Comparison of ENCODE assay signal across 12 cellular contexts in the genomic region with DNA sequence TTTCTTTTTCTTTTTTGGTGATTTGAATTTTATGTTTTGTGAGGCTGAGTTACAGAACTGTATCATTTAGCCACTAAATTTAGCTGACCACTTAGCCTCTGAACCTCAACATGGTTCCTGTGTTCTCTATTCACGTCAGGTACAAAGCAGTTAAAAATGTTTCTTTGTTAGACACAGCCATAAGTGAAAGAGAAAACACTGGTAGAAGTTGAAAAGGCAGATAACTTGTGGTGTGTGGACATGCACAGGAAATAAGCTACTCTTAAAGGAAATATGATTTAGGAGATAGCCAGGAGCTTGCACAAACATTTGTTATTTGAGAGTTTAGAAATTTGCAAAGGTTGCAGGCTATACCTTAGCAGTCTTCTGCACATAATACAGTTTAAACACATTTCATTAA.
DNase-seq lines count a peak whose midpoint lies in the region; ATAC-seq and TF ChIP-seq lines count a peak whose summit lies in the region.
"Had no signal": no experiment of that assay in that cellular context is flagged by ENCODE, and none has a peak within 500 bp of the region (broad histone marks: within the 10 kb centered on the region; RNA-seq: fewer than 3 reads in every experiment).

No MANE protein-coding gene starts in this region.

- no peaks in the 10 kb centered on the region for H3K27me3 Mint-ChIP-seq in activated naive CD8-positive, alpha-beta T cell treated with anti-CD3 and anti-CD28 coated beads, Interleukin-2, amount 50 U/mL, for 24 hours
- H3K27me3 Mint-ChIP-seq: B cell had no signal

- no peak overlapping the region for H3K27ac ChIP-seq in brain microvascular endothelial cell

- H3K9me3 Mint-ChIP-seq in activated naive CD8-positive, alpha-beta T cell treated with anti-CD3 and anti-CD28 coated beads, Interleukin-2, amount 50 U/mL, for 24 hours: no peaks in the 10 kb centered on the region

- peak; percentile 28 for DNase-seq in GDM1 (lab: John Stamatoyannopoulos, UW)
- no peak for DNase-seq in activated naive CD8-positive, alpha-beta T cell treated with anti-CD3 and anti-CD28 coated beads, Interleukin-2, amount 50 U/mL, for 24 hours
- DNase-seq in cortex of kidney (lab: John Stamatoyannopoulos, UW): no peak
- DNase-seq in NCI-H2171 (lab: John Stamatoyannopoulos, UW): no peak
- no peak for DNase-seq in brain microvascular endothelial cell
- DNase-seq: erythroblast, HCEC 1CT, NCI-H2107 had no signal

- peaks cover 52% of the 10 kb centered on the region for H3K4me1 Mint-ChIP-seq in activated naive CD8-positive, alpha-beta T cell treated with anti-CD3 and anti-CD28 coated beads, Interleukin-2, amount 50 U/mL, for 24 hours

- H3K36me3 Mint-ChIP-seq in activated naive CD8-positive, alpha-beta T cell treated with anti-CD3 and anti-CD28 coated beads, Interleukin-2, amount 50 U/mL, for 24 hours (ENCODE audit: low read depth): no peaks in the 10 kb centered on the region

- in situ Hi-C loops in brain microvascular endothelial cell (cut with HindIII; ENCODE audit: low pct_ligation_motif_present, low sequenced_read_pairs): no loop called here

- peak; percentile 36 for ATAC-seq in GM19025 (IDR thresholded peaks at IDR 0.05; ENCODE audit: low read depth, unreplicated experiment)
- ATAC-seq in HG03432 (IDR thresholded peaks at IDR 0.05; ENCODE audit: unreplicated experiment): peak; percentile 52
- no peak for ATAC-seq in activated naive CD8-positive, alpha-beta T cell treated with anti-CD3 and anti-CD28 coated beads, Interleukin-2, amount 50 U/mL, for 24 hours
- ATAC-seq in GM19324 (IDR thresholded peaks at IDR 0.05; ENCODE audit: low FRiP score, unreplicated experiment): no peak

- H3K4me3 Mint-ChIP-seq in activated naive CD8-positive, alpha-beta T cell treated with anti-CD3 and anti-CD28 coated beads, Interleukin-2, amount 50 U/mL, for 24 hours: no peak overlapping the region
- H3K4me3 Mint-ChIP-seq: B cell had no signal

- no peak overlapping the region for H3K4me3 ChIP-seq in brain microvascular endothelial cell (ENCODE audit: low read depth, low read length)

- no peaks in the 10 kb centered on the region for H3K27me3 ChIP-seq in brain microvascular endothelial cell (replicated peaks)

- H3K36me3 ChIP-seq in brain microvascular endothelial cell (replicated peaks): no peaks in the 10 kb centered on the region

- no peak for TF ChIP-seq CTCF in brain microvascular endothelial cell (IDR thresholded peaks at IDR 0.05; ENCODE audit: low read depth, low read length, missing control alignments)

- peak overlapping the region; percentile 55 for H3K27ac Mint-ChIP-seq in activated naive CD8-positive, alpha-beta T cell treated with anti-CD3 and anti-CD28 coated beads, Interleukin-2, amount 50 U/mL, for 24 hours
- H3K27ac Mint-ChIP-seq: B cell had no signal

Comparison
In these comparisons a context has a peak if more than half of its experiments do, and no peak if none do; other contexts are left out.
1. ATAC-seq: peak in GM19025 (single experiment) and HG03432 (single experiment); none in activated naive CD8-positive, alpha-beta T cell treated with anti-CD3 and anti-CD28 coated beads, Interleukin-2, amount 50 U/mL, for 24 hours (single experiment) and GM19324 (single experiment).